Comparison of ENCODE assay signal across 13 cellular contexts in the genomic region with DNA sequence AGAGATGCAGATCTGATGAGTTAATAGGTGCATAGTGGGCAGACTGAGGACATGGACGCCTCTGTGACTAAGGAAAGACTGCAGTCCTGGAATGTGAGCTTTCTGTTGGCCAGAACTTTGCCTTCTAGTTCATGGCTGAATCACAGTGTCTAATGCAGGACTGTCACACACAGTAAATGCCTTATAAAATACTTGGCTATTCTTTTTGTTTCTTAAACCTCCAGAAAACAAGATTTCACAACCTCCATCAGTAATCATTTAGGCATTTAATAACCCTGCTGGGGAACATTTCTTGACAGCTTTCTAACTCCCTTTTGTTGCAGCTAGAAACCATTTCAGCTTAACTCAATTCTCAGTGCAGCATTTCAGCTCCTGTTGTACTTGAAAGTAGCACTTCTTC.
DNase-seq lines count a peak whose midpoint lies in the region; ATAC-seq, FAIRE-seq and TF ChIP-seq lines count a peak whose summit lies in the region.
"Had no signal": no experiment of that assay in that cellular context is flagged by ENCODE, and none has a peak within 500 bp of the region (broad histone marks: within the 10 kb centered on the region; RNA-seq: fewer than 3 reads in every experiment).

No MANE protein-coding gene starts in this region.

- no peak for ATAC-seq in GM18867 (IDR thresholded peaks at IDR 0.05; ENCODE audit: unreplicated experiment)

- H3K9ac ChIP-seq in SK-N-SH (no peak overlapping the region), kidney (ENCODE audit: low read length in 2 of 2) (no peak overlapping the region)
- H3K9ac ChIP-seq: KMS-11 had no signal

- no peaks in the 10 kb centered on the region for H3K79me2 ChIP-seq in SK-N-SH (ENCODE audit: insufficient read depth)

- H3K9me2 ChIP-seq in SK-N-SH = no peaks in the 10 kb centered on the region

- H3F3A ChIP-seq in SK-N-SH (replicated peaks; ENCODE audit: insufficient read depth) = peaks cover 4% of the 10 kb centered on the region

- intact Hi-C loops in kidney (cut with DNase I) = no loop called here

- CTCF ChIA-PET in BJ (lab: Yijun Ruan, JAX) = interaction anchor here (0.5 to 2.0 kb wide), 2 partner anchors 18 to 517 kb away, joined by 3 to 7 read pairs; no protein-coding TSS in a partner anchor
- CTCF ChIA-PET in SK-N-SH (lab: Yijun Ruan, JAX) = interaction anchor here (1.6 to 1.8 kb wide), 2 partner anchors 10 to 18 kb away, joined by 6 read pairs; no protein-coding TSS in a partner anchor

- TF ChIP-seq CTCF in BJ (IDR thresholded peaks at IDR 0.05; ENCODE audit: insufficient read depth, low read depth, low read length) (no peak), SK-N-SH (IDR thresholded peaks at IDR 0.05) (no peak), fibroblast of pulmonary artery (IDR thresholded peaks at IDR 0.05; ENCODE audit: low read length, missing control alignments) (no peak), kidney (IDR thresholded peaks at IDR 0.05; ENCODE audit: borderline replicate concordance, extremely low read depth, insufficient read depth) (no peak)

- peak overlapping the region; percentile 45 for H2AFZ ChIP-seq in SK-N-SH (ENCODE audit: low read depth)

- WGBS in SK-N-SH (ENCODE audit: low lambda C conversion rate) = 19% methylated on average over 1 of the region's 1 CpG

- H3K27ac ChIP-seq in SK-N-SH (ENCODE audit: low read depth in 2 of 2, low read length in 1 of 2) (peak overlapping the region in 1 of 2 experiments; percentile 27; a peak in 2 of 4 replicates), kidney (ENCODE audit: low read depth in 2 of 2, low read length in 2 of 2) (no peak overlapping the region)
- H3K27ac ChIP-seq: KMS-11 had no signal

- H3K9me3 ChIP-seq in SK-N-SH (no peaks in the 10 kb centered on the region), kidney (ENCODE audit: control insufficient read depth in 1 of 2, low read length in 2 of 2) (no peaks in the 10 kb centered on the region)
- H3K9me3 ChIP-seq: adrenal gland had no signal

- H3K4me1 ChIP-seq in SK-N-SH (ENCODE audit: control insufficient read depth in 1 of 2, insufficient read depth in 2 of 2, low read depth in 1 of 2, low read length in 1 of 2) = peaks cover 7 to 9% of the 10 kb centered on the region in 2 experiments; a peak in 3 of 4 replicates
- no peaks in the 10 kb centered on the region for H3K4me1 ChIP-seq in kidney (ENCODE audit: control insufficient read depth in 1 of 2, insufficient read depth in 1 of 2, low read depth in 1 of 2, low read length in 2 of 2)

- no peak for FAIRE-seq in kidney (lab: Jason Lieb, UNC)

- H3K4me3 ChIP-seq in BJ (ENCODE audit: low read depth, low read length) = no peak overlapping the region
- no peak overlapping the region for H3K4me3 ChIP-seq in SK-N-SH (ENCODE audit: low read depth in 2 of 2, low read length in 1 of 2)
- H3K4me3 ChIP-seq in fibroblast of pulmonary artery (replicated peaks; ENCODE audit: low read depth, low read length) = no peak overlapping the region
- H3K4me3 ChIP-seq in kidney (ENCODE audit: low read length in 2 of 2) = no peak overlapping the region
- H3K4me3 ChIP-seq: adrenal gland had no signal

- POLR2A ChIA-PET in BJ (lab: Charles Lee) = no interaction called here
- POLR2A ChIA-PET in SK-N-SH (lab: Yijun Ruan, JAX) = no interaction called here

- no peak for TF ChIP-seq EP300 in SK-N-SH (IDR thresholded peaks at IDR 0.05; ENCODE audit: borderline replicate concordance in 1 of 2, low read depth in 1 of 2, low read length in 1 of 2)

- H3K36me3 ChIP-seq in BJ (ENCODE audit: control insufficient read depth, insufficient read depth, low read length) = no peaks in the 10 kb centered on the region
- no peaks in the 10 kb centered on the region for H3K36me3 ChIP-seq in SK-N-SH (replicated peaks in 1 of 2; ENCODE audit: control insufficient read depth in 1 of 2, insufficient read depth in 2 of 2, low read length in 1 of 2)
- no peaks in the 10 kb centered on the region for H3K36me3 ChIP-seq in kidney (ENCODE audit: control insufficient read depth in 1 of 2, insufficient read depth in 2 of 2, low read length in 2 of 2)
- H3K36me3 ChIP-seq: adrenal gland had no signal

- no peaks in the 10 kb centered on the region for H3K27me3 ChIP-seq in BJ (ENCODE audit: control insufficient read depth, insufficient read depth, low read length)
- no peaks in the 10 kb centered on the region for H3K27me3 ChIP-seq in SK-N-SH (ENCODE audit: insufficient read depth)
- H3K27me3 ChIP-seq: adrenal gland had no signal

- DNase-seq in BJ (ENCODE audit: low read depth) (peak; percentile 86), SK-N-SH (no peak), fibroblast of pulmonary artery (ENCODE audit: low read depth) (peak; percentile 86), renal cortical epithelial cell (ENCODE audit: low read depth) (peak; percentile 92), kidney (no peak), DMS79 (lab: John Stamatoyannopoulos, UW) (no peak), NCI-H1694 treated with DMSO at 0.1 percent for 48 hours (lab: John Stamatoyannopoulos, UW) (no peak)
- DNase-seq: activated CD4-positive, CD25-positive, alpha-beta regulatory T cell; CD8-positive, alpha-beta memory T cell; stimulated activated naive CD4-positive, alpha-beta T cell treated with Interleukin-2 at 50 U/mL for 16 hours had no signal

- no peak for TF ChIP-seq RAD21 in SK-N-SH (IDR thresholded peaks at IDR 0.05; ENCODE audit: low read length)

- H4K20me1 ChIP-seq in SK-N-SH (ENCODE audit: insufficient read depth) = no peaks in the 10 kb centered on the region

- peak overlapping the region; percentile 25; the same call in 1 of the 2 replicates for H3K4me2 ChIP-seq in SK-N-SH
- H3K4me2 ChIP-seq: KMS-11 had no signal

TF ChIP-seq in SK-N-SH, 30 proteins besides CTCF, POLR2A, EP300 and RAD21:
- TF ChIP-seq GABPA (IDR thresholded peaks at IDR 0.05; ENCODE audit: low read depth) (no peak), TEAD4 (IDR thresholded peaks at IDR 0.05; ENCODE audit: borderline replicate concordance, insufficient read depth) (0 out of 2 replicates have a peak, but pooled peaks have one; percentile 9), SMC3 (IDR thresholded peaks at IDR 0.05; ENCODE audit: low read depth, low read length) (no peak), TCF12 (IDR thresholded peaks at IDR 0.05) (peak; percentile 35; the same call in 1 of the 2 replicates), JUND (IDR thresholded peaks at IDR 0.05) (peak; percentile 26; the same call in 1 of the 2 replicates), FOSL2 (IDR thresholded peaks at IDR 0.05; ENCODE audit: borderline replicate concordance, low read depth) (peak; percentile 25; the same call in 1 of the 2 replicates), CHD2 (IDR thresholded peaks at IDR 0.05; ENCODE audit: low read length, partially characterized antibody) (no peak), MXI1 (IDR thresholded peaks at IDR 0.05; ENCODE audit: low read depth, low read length) (no peak)
- TF ChIP-seq, protein P1, sequence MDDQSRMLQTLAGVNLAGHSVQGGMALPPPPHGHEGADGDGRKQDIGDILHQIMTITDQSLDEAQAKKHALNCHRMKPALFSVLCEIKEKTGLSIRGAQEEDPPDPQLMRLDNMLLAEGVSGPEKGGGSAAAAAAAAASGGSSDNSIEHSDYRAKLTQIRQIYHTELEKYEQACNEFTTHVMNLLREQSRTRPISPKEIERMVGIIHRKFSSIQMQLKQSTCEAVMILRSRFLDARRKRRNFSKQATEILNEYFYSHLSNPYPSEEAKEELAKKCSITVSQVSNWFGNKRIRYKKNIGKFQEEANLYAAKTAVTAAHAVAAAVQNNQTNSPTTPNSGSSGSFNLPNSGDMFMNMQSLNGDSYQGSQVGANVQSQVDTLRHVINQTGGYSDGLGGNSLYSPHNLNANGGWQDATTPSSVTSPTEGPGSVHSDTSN (IDR thresholded peaks at IDR 0.05) = peak; percentile 15

Comparison
In these comparisons a context has a peak if more than half of its experiments do, and no peak if none do; other contexts are left out.
1. DNase-seq: peak in BJ (single experiment), fibroblast of pulmonary artery (single experiment) and renal cortical epithelial cell (single experiment); none in SK-N-SH (single experiment), kidney (single experiment), DMS79 (single experiment) and NCI-H1694 treated with DMSO at 0.1 percent for 48 hours (single experiment).